In genomic region chr6:144613859-144614258, GRCh38 we compare ENCODE assay signal across 16 cellular contexts.
DNase-seq lines count a peak whose midpoint lies in the region; ATAC-seq, FAIRE-seq and TF ChIP-seq lines count a peak whose summit lies in the region.
"Had no signal": no experiment of that assay in that cellular context is flagged by ENCODE, and none has a peak within 500 bp of the region (broad histone marks: within the 10 kb centered on the region; RNA-seq: fewer than 3 reads in every experiment).

No MANE protein-coding gene starts in this region.

- FAIRE-seq in GM19239 (lab: Jason Lieb, UNC): peak; percentile 75
- FAIRE-seq in GM12878 (lab: Jason Lieb, UNC): no peak
- FAIRE-seq: HTR-8/SVneo had no signal

- no peak overlapping the region for H2AFZ ChIP-seq in GM12878 (ENCODE audit: control insufficient read depth, low read depth, low read length)

- TF ChIP-seq CTCF in Calu3 (IDR thresholded peaks at IDR 0.05; ENCODE audit: unreplicated experiment): no peak
- no peak for TF ChIP-seq CTCF in GM12878 (IDR thresholded peaks at IDR 0.05 in 2 of 3, conservative IDR thresholded peaks at IDR 0.05 in 1 of 3; ENCODE audit: control insufficient read depth in 2 of 3, extremely low read depth in 1 of 3, insufficient read depth in 1 of 3, low read depth in 3 of 3, low read length in 3 of 3)

- CTCF ChIA-PET in Calu3 (lab: Charles Lee) (no interaction called here), GM12878 (lab: Yijun Ruan, JAX) (interaction anchor here (0.6 to 1.9 kb wide), 2 partner anchors 165 to 413 kb away, joined by 3 to 7 read pairs; no protein-coding TSS in a partner anchor)

- no peaks in the 10 kb centered on the region for H3K27me3 Mint-ChIP-seq in Calu3 (ENCODE audit: unreplicated experiment)

- peaks cover 3% of the 10 kb centered on the region; the same call in 1 of the 2 replicates for H3K4me1 ChIP-seq in GM12878 (ENCODE audit: control insufficient read depth, insufficient read depth, low read length)
- H3K4me1 ChIP-seq: BE2C had no signal

- no peak overlapping the region for H3K9ac ChIP-seq in GM12878 (ENCODE audit: control insufficient read depth, insufficient read depth, low read length)

- H3K36me3 ChIP-seq in GM12878 (ENCODE audit: control insufficient read depth in 2 of 2, insufficient read depth in 2 of 2, low read length in 1 of 2): no peaks in the 10 kb centered on the region
- H3K36me3 ChIP-seq: BE2C had no signal

- H3K4me3 ChIP-seq in GM12878: no peak overlapping the region

- TF ChIP-seq POLR2A in GM12878 (IDR thresholded peaks at IDR 0.05; ENCODE audit: low read depth, low read length): no peak

- H3K36me3 Mint-ChIP-seq in Calu3 (ENCODE audit: insufficient read depth, unreplicated experiment): no peaks in the 10 kb centered on the region

- 26% methylated on average over 2 of the region's 2 CpGs for whole genome bisulfite sequencing in GM12878 (ENCODE audit: insufficient coverage, insufficient replicate concordance, low lambda C conversion rate, missing lambda C conversion rate)

- RAD21 ChIA-PET in GM12878 (lab: Charles Lee; ENCODE audit: unreplicated experiment): no interaction called here

- ATAC-seq in HG02884 (IDR thresholded peaks at IDR 0.05; ENCODE audit: unreplicated experiment) (peak; percentile 81), GM12878 (no peak)
- ATAC-seq: left cardiac atrium, Right ventricle myocardium inferior, sciatic nerve had no signal

- no peaks in the 10 kb centered on the region for H3K9me3 ChIP-seq in GM12878 (replicated peaks; ENCODE audit: control insufficient read depth, insufficient read depth, low read length)
- H3K9me3 ChIP-seq: BE2C had no signal

- H3K79me2 ChIP-seq in GM12878 (ENCODE audit: control insufficient read depth, insufficient read depth, low read length): no peaks in the 10 kb centered on the region

- H3K27ac ChIP-seq in GM12878 (ENCODE audit: control insufficient read depth, insufficient read depth): no peak overlapping the region

- TF ChIP-seq RAD21 in GM12878 (IDR thresholded peaks at IDR 0.05; ENCODE audit: insufficient read depth, low read depth, low read length): no peak

- no peak overlapping the region for H3K4me2 ChIP-seq in GM12878 (ENCODE audit: control insufficient read depth, insufficient read depth)

- BruUV-seq in Calu3 (replicated peaks; lab: Mats Ljungman, UMichigan): no TSS peak
- BruUV-seq in GM12878 (replicated peaks; lab: Mats Ljungman, UMichigan): no TSS peak

- intact Hi-C loops in Calu3 (cut with micrococcal nuclease; ENCODE audit: unreplicated experiment) (no loop called here), GM12878 (cut with micrococcal nuclease; ENCODE audit: unreplicated experiment) (no loop called here)

- peaks cover 13% of the 10 kb centered on the region for H3K4me1 Mint-ChIP-seq in Calu3 (ENCODE audit: low read depth, unreplicated experiment)

- DNase-seq in Calu3 (no peak), GM19239 (ENCODE audit: insufficient read length, low spot score) (no peak), GM12878 (ENCODE audit: low read depth, low spot score) (no peak), DMS114 treated with DMSO at 0.1 percent for 48 hours (lab: John Stamatoyannopoulos, UW; ENCODE audit: unreplicated experiment) (no peak), NCI-H1694 treated with DMSO at 0.1 percent for 48 hours (lab: John Stamatoyannopoulos, UW) (no peak), MV-4-11 (lab: John Stamatoyannopoulos, UW) (no peak), NCI-H2227 (lab: John Stamatoyannopoulos, UW; ENCODE audit: unreplicated experiment) (no peak)
- DNase-seq: BE2C; effector CD4-positive, alpha-beta T cell; left cardiac atrium; NCI-H1417; NCI-H748 treated with DMSO at 0.1 percent for 48 hours had no signal

- POLR2A ChIA-PET in GM12878 (lab: Charles Lee): no interaction called here

- peak overlapping the region; percentile 33 for H3K27ac Mint-ChIP-seq in Calu3 (ENCODE audit: unreplicated experiment)

- no peaks in the 10 kb centered on the region for H3K27me3 ChIP-seq in GM12878 (replicated peaks in 1 of 2; ENCODE audit: control insufficient read depth in 2 of 2, insufficient read depth in 2 of 2, low read length in 1 of 2)
- H3K27me3 ChIP-seq: BE2C had no signal

- SMC1A ChIA-PET in GM12878 (lab: Charles Lee; ENCODE audit: uncharacterized antibody, unreplicated experiment): interaction anchor here (0.8 to 1.1 kb wide), 4 partner anchors 10 to 110 kb away, joined by 3 read pairs; no protein-coding TSS in a partner anchor

- no peaks in the 10 kb centered on the region for H4K20me1 ChIP-seq in GM12878 (ENCODE audit: control insufficient read depth, insufficient read depth)

- H3K4me3 Mint-ChIP-seq in Calu3 (ENCODE audit: low read depth, unreplicated experiment): no peak overlapping the region

- in situ Hi-C loops in GM12878 (cut with MboI): no loop called here

- no peak for TF ChIP-seq EP300 in GM12878 (IDR thresholded peaks at IDR 0.05; ENCODE audit: borderline replicate concordance in 1 of 2, control insufficient read depth in 1 of 2, low read depth in 2 of 2, low read length in 2 of 2)

- peaks cover 3% of the 10 kb centered on the region for H3K9me3 Mint-ChIP-seq in Calu3 (ENCODE audit: low read depth, unreplicated experiment)

TF ChIP-seq in GM12878, 131 proteins besides CTCF, POLR2A, EP300 and RAD21 (continues in another document):
- TF ChIP-seq PBX3 (IDR thresholded peaks at IDR 0.05; ENCODE audit: insufficient replicate concordance, low read depth, low read length) (no peak), POLR2AphosphoS2 (IDR thresholded peaks at IDR 0.05; ENCODE audit: low read depth, low read length) (no peak), JUNB (IDR thresholded peaks at IDR 0.05) (peak; percentile 84), IRF3 (IDR thresholded peaks at IDR 0.05) (no peak), SP1 (IDR thresholded peaks at IDR 0.05; ENCODE audit: low read depth, low read length) (no peak), SRF (IDR thresholded peaks at IDR 0.05; ENCODE audit: low read depth in 2 of 2, low read length in 2 of 2) (no peak), TAF1 (IDR thresholded peaks at IDR 0.05; ENCODE audit: borderline replicate concordance, low read depth, low read length) (no peak), NR2F1 (conservative IDR thresholded peaks at IDR 0.05) (no peak), ZNF384 (IDR thresholded peaks at IDR 0.05; ENCODE audit: borderline replicate concordance, low read depth, low read length) (peak; percentile 46; the same call in 1 of the 2 replicates), NR2C1 (IDR thresholded peaks at IDR 0.05) (no peak), IRF4 (IDR thresholded peaks at IDR 0.05; ENCODE audit: low read depth, low read length) (0 out of 2 replicates have a peak, but pooled peaks have one; percentile 39), BHLHE40 (IDR thresholded peaks at IDR 0.05; ENCODE audit: borderline replicate concordance in 1 of 2, low read depth in 2 of 2, low read length in 1 of 2) (no peak), NKRF (conservative IDR thresholded peaks at IDR 0.05) (no peak), NFIC (IDR thresholded peaks at IDR 0.05; ENCODE audit: low read depth, low read length) (peak; percentile 31; the same call in 1 of the 2 replicates), BMI1 (IDR thresholded peaks at IDR 0.05; ENCODE audit: borderline replicate concordance) (no peak), RELB (IDR thresholded peaks at IDR 0.05; ENCODE audit: low read depth) (no peak)
